28 cellular contexts compared by ENCODE assay signal in genomic region chr21:16713331-16714114, GRCh38.
DNase-seq lines count a peak whose midpoint lies in the region; ATAC-seq and TF ChIP-seq lines count a peak whose summit lies in the region.
"Had no signal": no experiment of that assay in that cellular context is flagged by ENCODE, and none has a peak within 500 bp of the region (broad histone marks: within the 10 kb centered on the region; RNA-seq: fewer than 3 reads in every experiment).

No MANE protein-coding gene starts in this region.

- no peak overlapping the region for H3K4me3 ChIP-seq in astrocyte of the spinal cord (ENCODE audit: low read depth, low read length)
- no peak overlapping the region for H3K4me3 ChIP-seq in fibroblast of villous mesenchyme (ENCODE audit: low read depth, low read length)
- no peak overlapping the region for H3K4me3 ChIP-seq in skeletal muscle satellite cell (ENCODE audit: low read length)
- H3K4me3 ChIP-seq: gastroesophageal sphincter, left lung, MG63, ovary, PC-9, testis had no signal

- H3K9me3 ChIP-seq in skeletal muscle satellite cell (replicated peaks; ENCODE audit: low read length): no peaks in the 10 kb centered on the region
- H3K9me3 ChIP-seq: gastroesophageal sphincter, MG63, ovary, testis had no signal

- peak; percentile 17 for DNase-seq in GM04504 (ENCODE audit: low read depth)
- DNase-seq in astrocyte of the spinal cord (ENCODE audit: low read depth, low spot score): peak; percentile 17
- peak; percentile 5 for DNase-seq in fibroblast of villous mesenchyme (ENCODE audit: low read depth)
- no peak for DNase-seq in activated naive CD4-positive, alpha-beta T cell treated with anti-CD3 and anti-CD28 coated beads for 36 hours
- DNase-seq: activated CD4-positive, CD25-positive, alpha-beta regulatory T cell treated with anti-CD3 and anti-CD28 coated beads, Interleukin-2, amount 50 U/mL, for 72 hours; activated CD8-positive, alpha-beta T cell treated with anti-CD3 and anti-CD28 coated beads for 36 hours; activated effector memory CD4-positive, alpha-beta T cell treated with Interleukin-2 at 50 U/mL for 16 hours; CD8-positive, alpha-beta T cell; DMS153; hippocampal formation; immature natural killer cell; left lung; MG63; natural killer cell; NCI-H1417; NCI-H446 treated with DMSO at 0.1 percent for 48 hours; ovary; PC-9; SHP77; stimulated activated CD4-positive, alpha-beta T cell treated with anti-CD3 and anti-CD28 coated beads, Interleukin-4, amount 100 ng/mL, for 4 hours; stimulated activated naive CD4-positive, alpha-beta T cell; testis had no signal

- CTCF ChIA-PET in activated naive CD4-positive, alpha-beta T cell treated with anti-CD3 and anti-CD28 coated beads for 36 hours (lab: Charles Lee): no interaction called here

- no peaks in the 10 kb centered on the region for H3K36me3 Mint-ChIP-seq in activated naive CD4-positive, alpha-beta T cell treated with anti-CD3 and anti-CD28 coated beads for 36 hours (ENCODE audit: low read depth)
- H3K36me3 Mint-ChIP-seq: CD8-positive, alpha-beta T cell had no signal

- no peaks in the 10 kb centered on the region for H3K27me3 Mint-ChIP-seq in activated naive CD4-positive, alpha-beta T cell treated with anti-CD3 and anti-CD28 coated beads for 36 hours (ENCODE audit: low read depth)
- H3K27me3 Mint-ChIP-seq: activated CD8-positive, alpha-beta T cell treated with anti-CD3 and anti-CD28 coated beads for 36 hours; dendritic cell treated with granulocyte-macrophage colony-stimulating factor and Interleukin-4, amounts not matched to agents 40 ng/mL and 50 ng/mL, for 4 days had no signal

- ATAC-seq in HG02642 (IDR thresholded peaks at IDR 0.05; ENCODE audit: poor library complexity, unreplicated experiment) (no peak), GM21528 (IDR thresholded peaks at IDR 0.05; ENCODE audit: low FRiP score, unreplicated experiment) (no peak)
- ATAC-seq: activated CD8-positive, alpha-beta T cell treated with anti-CD3 and anti-CD28 coated beads for 36 hours; CD8-positive, alpha-beta T cell; gastroesophageal sphincter; left lung; natural killer cell had no signal

- no peak overlapping the region for H3K27ac Mint-ChIP-seq in activated naive CD4-positive, alpha-beta T cell treated with anti-CD3 and anti-CD28 coated beads for 36 hours
- H3K27ac Mint-ChIP-seq: activated CD8-positive, alpha-beta T cell treated with anti-CD3 and anti-CD28 coated beads for 36 hours; CD8-positive, alpha-beta T cell; dendritic cell treated with granulocyte-macrophage colony-stimulating factor and Interleukin-4, amounts not matched to agents 40 ng/mL and 50 ng/mL, for 4 days; immature natural killer cell; natural killer cell had no signal

- H3K4me3 Mint-ChIP-seq in activated naive CD4-positive, alpha-beta T cell treated with anti-CD3 and anti-CD28 coated beads for 36 hours: no peak overlapping the region
- H3K4me3 Mint-ChIP-seq: activated CD8-positive, alpha-beta T cell treated with anti-CD3 and anti-CD28 coated beads for 36 hours; CD8-positive, alpha-beta T cell; dendritic cell treated with granulocyte-macrophage colony-stimulating factor and Interleukin-4, amounts not matched to agents 40 ng/mL and 50 ng/mL, for 4 days; immature natural killer cell; mesothelial cell of epicardium; natural killer cell had no signal

- in situ Hi-C loops in astrocyte of the spinal cord (cut with HindIII; ENCODE audit: low sequenced_read_pairs): no loop called here

- peaks cover 19% of the 10 kb centered on the region for H3K4me1 ChIP-seq in skeletal muscle satellite cell (ENCODE audit: control insufficient read depth, insufficient read depth, low read length)
- H3K4me1 ChIP-seq: left lung, testis had no signal

- no peaks in the 10 kb centered on the region for H3K36me3 ChIP-seq in skeletal muscle satellite cell (ENCODE audit: insufficient read depth, low read length)
- H3K36me3 ChIP-seq: gastroesophageal sphincter, left lung, MG63, ovary had no signal

- intact Hi-C loops in activated naive CD4-positive, alpha-beta T cell treated with anti-CD3 and anti-CD28 coated beads for 36 hours (cut with micrococcal nuclease): no loop called here

- no peak overlapping the region for H3K9ac ChIP-seq in skeletal muscle satellite cell (ENCODE audit: low read depth, low read length)

- peak overlapping the region; percentile 1 for H3K4me2 ChIP-seq in skeletal muscle satellite cell (ENCODE audit: low read length)
- H3K4me2 ChIP-seq: PC-9 had no signal

- H3K9me3 Mint-ChIP-seq in activated naive CD4-positive, alpha-beta T cell treated with anti-CD3 and anti-CD28 coated beads for 36 hours: peaks cover 10% of the 10 kb centered on the region

- H3K4me1 Mint-ChIP-seq in activated naive CD4-positive, alpha-beta T cell treated with anti-CD3 and anti-CD28 coated beads for 36 hours (ENCODE audit: low read depth): no peaks in the 10 kb centered on the region
- H3K4me1 Mint-ChIP-seq: immature natural killer cell, natural killer cell had no signal

- H3K27me3 ChIP-seq in skeletal muscle satellite cell (ENCODE audit: control insufficient read depth, insufficient read depth, low read length): no peaks in the 10 kb centered on the region
- H3K27me3 ChIP-seq: gastroesophageal sphincter, left lung, MG63, ovary, testis had no signal

- TF ChIP-seq CTCF in astrocyte of the spinal cord (IDR thresholded peaks at IDR 0.05; ENCODE audit: low read depth, low read length) (no peak), fibroblast of villous mesenchyme (IDR thresholded peaks at IDR 0.05; ENCODE audit: insufficient read depth, low read depth, low read length) (no peak)
